Comparison of ENCODE assay signal across 7 cellular contexts in the genomic region with DNA sequence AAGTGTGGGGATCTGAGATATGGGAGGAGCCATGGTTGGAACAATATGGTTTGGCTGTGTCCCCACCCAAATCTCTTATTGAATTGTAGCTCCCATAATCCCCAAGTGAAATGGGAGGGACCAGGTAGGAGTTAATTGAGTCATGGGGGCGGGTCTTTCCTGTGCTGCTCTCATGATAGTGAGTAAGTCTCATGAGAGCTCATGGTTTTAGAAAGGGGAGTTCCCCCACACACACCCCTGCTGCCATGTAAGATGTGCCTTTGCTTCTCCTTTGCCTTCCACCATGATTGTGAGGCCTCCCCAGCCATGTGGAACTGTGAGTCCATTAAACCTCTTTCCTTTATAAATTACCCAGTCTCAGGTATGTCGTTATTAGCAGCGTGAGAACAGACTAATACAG.
DNase-seq lines count a peak whose midpoint lies in the region; ATAC-seq and TF ChIP-seq lines count a peak whose summit lies in the region.
"Not testable (repeated sequence)": the region's sequence is repeated elsewhere in the genome, so short reads cannot be mapped to it uniquely, and the experiment has no call there.

No MANE protein-coding gene starts in this region.

- not testable (repeated sequence) for TF ChIP-seq CTCF in activated CD8-positive, alpha-beta T cell treated with anti-CD3 and anti-CD28 coated beads for 36 hours (IDR thresholded peaks at IDR 0.05); endothelial cell (IDR thresholded peaks at IDR 0.05; ENCODE audit: unreplicated experiment); fibroblast of mammary gland (conservative IDR thresholded peaks at IDR 0.05; ENCODE audit: control insufficient read depth, insufficient read depth, low read depth, low read length)

- not testable (repeated sequence) for H3K27me3 Mint-ChIP-seq in activated CD4-positive, alpha-beta T cell treated with anti-CD3 and anti-CD28 coated beads for 36 hours; activated CD8-positive, alpha-beta T cell treated with anti-CD3 and anti-CD28 coated beads for 36 hours; endothelial cell (ENCODE audit: unreplicated experiment)

- peak; percentile 53 for ATAC-seq in activated CD4-positive, alpha-beta T cell treated with anti-CD3 and anti-CD28 coated beads for 36 hours
- ATAC-seq in activated CD8-positive, alpha-beta T cell treated with anti-CD3 and anti-CD28 coated beads for 36 hours = peak; percentile 34

- CTCF ChIA-PET in activated CD4-positive, alpha-beta T cell treated with anti-CD3 and anti-CD28 coated beads for 36 hours (lab: Charles Lee) = interaction anchor here (0.7 kb wide), 1 partner anchor 112 kb away, joined by 4 read pairs; no protein-coding TSS in a partner anchor
- CTCF ChIA-PET in activated CD8-positive, alpha-beta T cell treated with anti-CD3 and anti-CD28 coated beads for 36 hours (lab: Charles Lee) = not testable (repeated sequence)

- not testable (repeated sequence) for H3K4me1 Mint-ChIP-seq in activated CD4-positive, alpha-beta T cell treated with anti-CD3 and anti-CD28 coated beads for 36 hours; activated CD8-positive, alpha-beta T cell treated with anti-CD3 and anti-CD28 coated beads for 36 hours (ENCODE audit: low read depth); endothelial cell (ENCODE audit: unreplicated experiment)

- intact Hi-C loops in activated CD4-positive, alpha-beta T cell treated with anti-CD3 and anti-CD28 coated beads for 36 hours (cut with DNase I, micrococcal nuclease); activated CD8-positive, alpha-beta T cell treated with anti-CD3 and anti-CD28 coated beads for 36 hours (cut with micrococcal nuclease): not testable (repeated sequence)

- H3K9me3 Mint-ChIP-seq in activated CD4-positive, alpha-beta T cell treated with anti-CD3 and anti-CD28 coated beads for 36 hours (ENCODE audit: low read depth) = peaks cover 14% of the 10 kb centered on the region
- peaks cover 13% of the 10 kb centered on the region for H3K9me3 Mint-ChIP-seq in activated CD8-positive, alpha-beta T cell treated with anti-CD3 and anti-CD28 coated beads for 36 hours
- not testable (repeated sequence) for H3K9me3 Mint-ChIP-seq in endothelial cell (ENCODE audit: unreplicated experiment)

- H3K27ac Mint-ChIP-seq in activated CD4-positive, alpha-beta T cell treated with anti-CD3 and anti-CD28 coated beads for 36 hours; activated CD8-positive, alpha-beta T cell treated with anti-CD3 and anti-CD28 coated beads for 36 hours; endothelial cell (ENCODE audit: unreplicated experiment): not testable (repeated sequence)

- not testable (repeated sequence) for H3K36me3 Mint-ChIP-seq in activated CD4-positive, alpha-beta T cell treated with anti-CD3 and anti-CD28 coated beads for 36 hours (ENCODE audit: low read depth); activated CD8-positive, alpha-beta T cell treated with anti-CD3 and anti-CD28 coated beads for 36 hours (ENCODE audit: low read depth)
- H3K36me3 Mint-ChIP-seq in endothelial cell (ENCODE audit: low read depth, unreplicated experiment) = peaks cover 45% of the 10 kb centered on the region

- POLR2A ChIA-PET in activated CD4-positive, alpha-beta T cell treated with anti-CD3 and anti-CD28 coated beads for 36 hours (lab: Charles Lee); activated CD8-positive, alpha-beta T cell treated with anti-CD3 and anti-CD28 coated beads for 36 hours (lab: Charles Lee): not testable (repeated sequence)

- not testable (repeated sequence) for H3K4me3 ChIP-seq in fibroblast of mammary gland (ENCODE audit: control insufficient read depth, low read depth, low read length)

- H3K4me3 Mint-ChIP-seq in activated CD4-positive, alpha-beta T cell treated with anti-CD3 and anti-CD28 coated beads for 36 hours; activated CD8-positive, alpha-beta T cell treated with anti-CD3 and anti-CD28 coated beads for 36 hours: not testable (repeated sequence)
- H3K4me3 Mint-ChIP-seq in endothelial cell (ENCODE audit: unreplicated experiment) = peak overlapping the region; percentile 59

- DNase-seq in HT1080 (ENCODE audit: low read depth) (peak; percentile 31), fibroblast of mammary gland (ENCODE audit: low read depth) (peak; percentile 22)
- DNase-seq in activated CD4-positive, alpha-beta T cell treated with anti-CD3 and anti-CD28 coated beads for 36 hours = peak; percentile 36
- peak; percentile 36 for DNase-seq in activated CD8-positive, alpha-beta T cell treated with anti-CD3 and anti-CD28 coated beads for 36 hours
- DNase-seq in activated naive CD4-positive, alpha-beta T cell treated with anti-CD3 and anti-CD28 coated beads, Interleukin-2, amount 50 U/mL, for 16 hours = peak; percentile 14
- DNase-seq in endothelial cell (ENCODE audit: low spot score) = not testable (repeated sequence)
- peak; percentile 8 for DNase-seq in stimulated activated CD4-positive, alpha-beta T cell treated with anti-CD3 and anti-CD28 coated beads, Interleukin-15, amount 100 ng/mL, for 24 hours
